In genomic region chr6:37029249-37029959, GRCh38 we compare ENCODE assay signal across 1 cellular context.
TF ChIP-seq lines count a peak whose summit lies in the region.

No MANE protein-coding gene starts in this region.

TF ChIP-seq in K562, 482 proteins besides CTCF, POLR2A, EP300 and RAD21 (continued from another document and continues in another):
- TF ChIP-seq TFAP4 (CRISPR knock-in tag; IDR thresholded peaks at IDR 0.05; ENCODE audit: borderline replicate concordance) (peak; percentile 99), HIVEP1 (CRISPR knock-in tag; IDR thresholded peaks at IDR 0.05) (no peak), HNRNPH1 (optimal IDR thresholded peaks at IDR 0.05; ENCODE audit: low read depth, low read length) (no peak), FOXJ2 (tag; IDR thresholded peaks at IDR 0.05) (0 out of 2 replicates have a peak, but pooled peaks have one; percentile 39), BHLHE40 (IDR thresholded peaks at IDR 0.05; ENCODE audit: low read length) (peak; percentile 69), FOSL1 (tag; conservative IDR thresholded peaks at IDR 0.05) (peak; percentile 98), NFE2 (IDR thresholded peaks at IDR 0.05; ENCODE audit: low read depth) (peak; percentile 96), SRF (CRISPR knock-in tag; IDR thresholded peaks at IDR 0.05) (peak in 1 of 2 experiments; percentile 71; a peak in 1 of 4 replicates), ZNF316 (IDR thresholded peaks at IDR 0.05) (peak; percentile 86), SPI1 (IDR thresholded peaks at IDR 0.05; ENCODE audit: borderline replicate concordance, low read depth, low read length) (peak; percentile 96), SLC30A9 (CRISPR knock-in tag; IDR thresholded peaks at IDR 0.05) (no peak), ETS2 (tag; IDR thresholded peaks at IDR 0.05; ENCODE audit: borderline replicate concordance, poor library complexity, severe bottlenecking) (no peak), STAG1 (CRISPR knock-in tag; IDR thresholded peaks at IDR 0.05; ENCODE audit: borderline replicate concordance) (peak; percentile 100), FOXK1 (CRISPR knock-in tag; IDR thresholded peaks at IDR 0.05; ENCODE audit: borderline replicate concordance) (no peak), CBX1 (IDR thresholded peaks at IDR 0.05; ENCODE audit: low read depth) (peak; percentile 90), ELF2 (CRISPR knock-in tag; IDR thresholded peaks at IDR 0.05) (no peak), CBX5 (IDR thresholded peaks at IDR 0.05; ENCODE audit: borderline replicate concordance, low read depth) (no peak; the same call in 1 of the 2 replicates), CHD1 (IDR thresholded peaks at IDR 0.05; ENCODE audit: low read length) (no peak), HDAC3 (IDR thresholded peaks at IDR 0.05; ENCODE audit: borderline replicate concordance, partially characterized antibody) (no peak), SAFB (IDR thresholded peaks at IDR 0.05; ENCODE audit: borderline replicate concordance, low read depth, low read length) (no peak), RBM25 (IDR thresholded peaks at IDR 0.05; ENCODE audit: low read depth, low read length, severe bottlenecking) (peak; percentile 58), ZBTB17 (CRISPR knock-in tag; IDR thresholded peaks at IDR 0.05) (peak; percentile 70; the same call in 1 of the 2 replicates), TARDBP (IDR thresholded peaks at IDR 0.05) (peak; percentile 77; the same call in 1 of the 2 replicates), ZNF224 (CRISPR knock-in tag; IDR thresholded peaks at IDR 0.05) (no peak), ZBTB1 (CRISPR knock-in tag; IDR thresholded peaks at IDR 0.05; ENCODE audit: borderline replicate concordance, low read depth) (0 out of 2 replicates have a peak, but pooled peaks have one; percentile 43), HINFP (tag; conservative IDR thresholded peaks at IDR 0.05; ENCODE audit: low read depth) (0 out of 2 replicates have a peak, but pooled peaks have one; percentile 7), CBX2 (IDR thresholded peaks at IDR 0.05; ENCODE audit: insufficient read depth, low read length, poor library complexity, severe bottlenecking) (no peak), ZNF717 (CRISPR knock-in tag; IDR thresholded peaks at IDR 0.05) (no peak), ZNF398 (CRISPR knock-in tag; IDR thresholded peaks at IDR 0.05) (no peak), ZNF124 (CRISPR knock-in tag; IDR thresholded peaks at IDR 0.05) (no peak), ID3 (CRISPR knock-in tag; IDR thresholded peaks at IDR 0.05) (no peak), ID3 (tag; IDR thresholded peaks at IDR 0.05) (peak; percentile 76; the same call in 1 of the 2 replicates), L3MBTL2 (IDR thresholded peaks at IDR 0.05) (peak; percentile 82), ZNF324 (CRISPR knock-in tag; IDR thresholded peaks at IDR 0.05) (no peak), ZNF655 (CRISPR knock-in tag; IDR thresholded peaks at IDR 0.05) (no peak), ARHGAP35 (IDR thresholded peaks at IDR 0.05; ENCODE audit: partially characterized antibody) (peak; percentile 50), NR4A1 (CRISPR knock-in tag; IDR thresholded peaks at IDR 0.05) (no peak), NR4A1 (tag; IDR thresholded peaks at IDR 0.05) (0 out of 2 replicates have a peak, but pooled peaks have one; percentile 54), FOXK2 (conservative IDR thresholded peaks at IDR 0.05 in 1 of 2, IDR thresholded peaks at IDR 0.05 in 1 of 2; ENCODE audit: low read depth in 2 of 2) (peak; percentile 79 to 82), ATF3 (IDR thresholded peaks at IDR 0.05) (peak; percentile 94), ATF3 (CRISPR knock-in tag; conservative IDR thresholded peaks at IDR 0.05) (peak; percentile 95), ZNF79 (CRISPR knock-in tag; IDR thresholded peaks at IDR 0.05; ENCODE audit: low read depth) (no peak), EP400 (IDR thresholded peaks at IDR 0.05) (peak; percentile 78), PYGO2 (tag; IDR thresholded peaks at IDR 0.05) (no peak), RFX5 (IDR thresholded peaks at IDR 0.05; ENCODE audit: low read depth, low read length) (no peak), SUPT5H (IDR thresholded peaks at IDR 0.05) (no peak), SNAPC5 (CRISPR knock-in tag; IDR thresholded peaks at IDR 0.05) (no peak)
- TF ChIP-seq, protein P1, sequence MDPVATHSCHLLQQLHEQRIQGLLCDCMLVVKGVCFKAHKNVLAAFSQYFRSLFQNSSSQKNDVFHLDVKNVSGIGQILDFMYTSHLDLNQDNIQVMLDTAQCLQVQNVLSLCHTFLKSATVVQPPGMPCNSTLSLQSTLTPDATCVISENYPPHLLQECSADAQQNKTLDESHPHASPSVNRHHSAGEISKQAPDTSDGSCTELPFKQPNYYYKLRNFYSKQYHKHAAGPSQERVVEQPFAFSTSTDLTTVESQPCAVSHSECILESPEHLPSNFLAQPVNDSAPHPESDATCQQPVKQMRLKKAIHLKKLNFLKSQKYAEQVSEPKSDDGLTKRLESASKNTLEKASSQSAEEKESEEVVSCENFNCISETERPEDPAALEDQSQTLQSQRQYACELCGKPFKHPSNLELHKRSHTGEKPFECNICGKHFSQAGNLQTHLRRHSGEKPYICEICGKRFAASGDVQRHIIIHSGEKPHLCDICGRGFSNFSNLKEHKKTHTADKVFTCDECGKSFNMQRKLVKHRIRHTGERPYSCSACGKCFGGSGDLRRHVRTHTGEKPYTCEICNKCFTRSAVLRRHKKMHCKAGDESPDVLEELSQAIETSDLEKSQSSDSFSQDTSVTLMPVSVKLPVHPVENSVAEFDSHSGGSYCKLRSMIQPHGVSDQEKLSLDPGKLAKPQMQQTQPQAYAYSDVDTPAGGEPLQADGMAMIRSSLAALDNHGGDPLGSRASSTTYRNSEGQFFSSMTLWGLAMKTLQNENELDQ (CRISPR knock-in tag; IDR thresholded peaks at IDR 0.05; ENCODE audit: borderline replicate concordance), result no peak
- TF ChIP-seq, protein P2, sequence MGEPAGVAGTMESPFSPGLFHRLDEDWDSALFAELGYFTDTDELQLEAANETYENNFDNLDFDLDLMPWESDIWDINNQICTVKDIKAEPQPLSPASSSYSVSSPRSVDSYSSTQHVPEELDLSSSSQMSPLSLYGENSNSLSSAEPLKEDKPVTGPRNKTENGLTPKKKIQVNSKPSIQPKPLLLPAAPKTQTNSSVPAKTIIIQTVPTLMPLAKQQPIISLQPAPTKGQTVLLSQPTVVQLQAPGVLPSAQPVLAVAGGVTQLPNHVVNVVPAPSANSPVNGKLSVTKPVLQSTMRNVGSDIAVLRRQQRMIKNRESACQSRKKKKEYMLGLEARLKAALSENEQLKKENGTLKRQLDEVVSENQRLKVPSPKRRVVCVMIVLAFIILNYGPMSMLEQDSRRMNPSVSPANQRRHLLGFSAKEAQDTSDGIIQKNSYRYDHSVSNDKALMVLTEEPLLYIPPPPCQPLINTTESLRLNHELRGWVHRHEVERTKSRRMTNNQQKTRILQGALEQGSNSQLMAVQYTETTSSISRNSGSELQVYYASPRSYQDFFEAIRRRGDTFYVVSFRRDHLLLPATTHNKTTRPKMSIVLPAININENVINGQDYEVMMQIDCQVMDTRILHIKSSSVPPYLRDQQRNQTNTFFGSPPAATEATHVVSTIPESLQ (CRISPR knock-in tag; IDR thresholded peaks at IDR 0.05), result peak; percentile 95
- TF ChIP-seq, protein P3, sequence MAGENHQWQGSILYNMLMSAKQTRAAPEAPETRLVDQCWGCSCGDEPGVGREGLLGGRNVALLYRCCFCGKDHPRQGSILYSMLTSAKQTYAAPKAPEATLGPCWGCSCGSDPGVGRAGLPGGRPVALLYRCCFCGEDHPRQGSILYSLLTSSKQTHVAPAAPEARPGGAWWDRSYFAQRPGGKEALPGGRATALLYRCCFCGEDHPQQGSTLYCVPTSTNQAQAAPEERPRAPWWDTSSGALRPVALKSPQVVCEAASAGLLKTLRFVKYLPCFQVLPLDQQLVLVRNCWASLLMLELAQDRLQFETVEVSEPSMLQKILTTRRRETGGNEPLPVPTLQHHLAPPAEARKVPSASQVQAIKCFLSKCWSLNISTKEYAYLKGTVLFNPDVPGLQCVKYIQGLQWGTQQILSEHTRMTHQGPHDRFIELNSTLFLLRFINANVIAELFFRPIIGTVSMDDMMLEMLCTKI (IDR thresholded peaks at IDR 0.05; ENCODE audit: partially characterized antibody), result no peak
- TF ChIP-seq, protein P4, sequence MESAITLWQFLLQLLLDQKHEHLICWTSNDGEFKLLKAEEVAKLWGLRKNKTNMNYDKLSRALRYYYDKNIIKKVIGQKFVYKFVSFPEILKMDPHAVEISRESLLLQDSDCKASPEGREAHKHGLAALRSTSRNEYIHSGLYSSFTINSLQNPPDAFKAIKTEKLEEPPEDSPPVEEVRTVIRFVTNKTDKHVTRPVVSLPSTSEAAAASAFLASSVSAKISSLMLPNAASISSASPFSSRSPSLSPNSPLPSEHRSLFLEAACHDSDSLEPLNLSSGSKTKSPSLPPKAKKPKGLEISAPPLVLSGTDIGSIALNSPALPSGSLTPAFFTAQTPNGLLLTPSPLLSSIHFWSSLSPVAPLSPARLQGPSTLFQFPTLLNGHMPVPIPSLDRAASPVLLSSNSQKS (CRISPR knock-in tag; IDR thresholded peaks at IDR 0.05), result no peak
- TF ChIP-seq, protein P5, sequence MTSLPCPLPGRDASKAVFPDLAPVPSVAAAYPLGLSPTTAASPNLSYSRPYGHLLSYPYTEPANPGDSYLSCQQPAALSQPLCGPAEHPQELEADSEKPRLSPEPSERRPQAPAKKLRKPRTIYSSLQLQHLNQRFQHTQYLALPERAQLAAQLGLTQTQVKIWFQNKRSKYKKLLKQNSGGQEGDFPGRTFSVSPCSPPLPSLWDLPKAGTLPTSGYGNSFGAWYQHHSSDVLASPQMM (CRISPR knock-in tag; IDR thresholded peaks at IDR 0.05), result no peak
- TF ChIP-seq, protein P6, sequence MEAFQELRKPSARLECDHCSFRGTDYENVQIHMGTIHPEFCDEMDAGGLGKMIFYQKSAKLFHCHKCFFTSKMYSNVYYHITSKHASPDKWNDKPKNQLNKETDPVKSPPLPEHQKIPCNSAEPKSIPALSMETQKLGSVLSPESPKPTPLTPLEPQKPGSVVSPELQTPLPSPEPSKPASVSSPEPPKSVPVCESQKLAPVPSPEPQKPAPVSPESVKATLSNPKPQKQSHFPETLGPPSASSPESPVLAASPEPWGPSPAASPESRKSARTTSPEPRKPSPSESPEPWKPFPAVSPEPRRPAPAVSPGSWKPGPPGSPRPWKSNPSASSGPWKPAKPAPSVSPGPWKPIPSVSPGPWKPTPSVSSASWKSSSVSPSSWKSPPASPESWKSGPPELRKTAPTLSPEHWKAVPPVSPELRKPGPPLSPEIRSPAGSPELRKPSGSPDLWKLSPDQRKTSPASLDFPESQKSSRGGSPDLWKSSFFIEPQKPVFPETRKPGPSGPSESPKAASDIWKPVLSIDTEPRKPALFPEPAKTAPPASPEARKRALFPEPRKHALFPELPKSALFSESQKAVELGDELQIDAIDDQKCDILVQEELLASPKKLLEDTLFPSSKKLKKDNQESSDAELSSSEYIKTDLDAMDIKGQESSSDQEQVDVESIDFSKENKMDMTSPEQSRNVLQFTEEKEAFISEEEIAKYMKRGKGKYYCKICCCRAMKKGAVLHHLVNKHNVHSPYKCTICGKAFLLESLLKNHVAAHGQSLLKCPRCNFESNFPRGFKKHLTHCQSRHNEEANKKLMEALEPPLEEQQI (IDR thresholded peaks at IDR 0.05), result peak; percentile 62
